9 cellular contexts compared by ENCODE assay signal in genomic region chr17:45895969-45896793, GRCh38.
DNase-seq lines count a peak whose midpoint lies in the region; ATAC-seq, FAIRE-seq and TF ChIP-seq lines count a peak whose summit lies in the region.
"Had no signal": no experiment of that assay in that cellular context is flagged by ENCODE, and none has a peak within 500 bp of the region (broad histone marks: within the 10 kb centered on the region; RNA-seq: fewer than 3 reads in every experiment).

No MANE protein-coding gene starts in this region.

- H3K36me3 Mint-ChIP-seq in activated naive CD4-positive, alpha-beta T cell treated with anti-CD3 and anti-CD28 coated beads, Interleukin-2, amount 50 U/mL, for 24 hours: no peaks in the 10 kb centered on the region
- H3K36me3 Mint-ChIP-seq in activated naive CD8-positive, alpha-beta T cell: no peaks in the 10 kb centered on the region

- H3K27ac Mint-ChIP-seq in activated naive CD4-positive, alpha-beta T cell treated with anti-CD3 and anti-CD28 coated beads, Interleukin-2, amount 50 U/mL, for 24 hours: no peak overlapping the region
- H3K27ac Mint-ChIP-seq in activated naive CD8-positive, alpha-beta T cell: no peak overlapping the region

- H3K9me3 Mint-ChIP-seq in activated naive CD4-positive, alpha-beta T cell treated with anti-CD3 and anti-CD28 coated beads, Interleukin-2, amount 50 U/mL, for 24 hours: no peaks in the 10 kb centered on the region
- no peaks in the 10 kb centered on the region for H3K9me3 Mint-ChIP-seq in activated naive CD8-positive, alpha-beta T cell (ENCODE audit: low read depth)

- H3K4me1 ChIP-seq in tibial artery: peaks cover 0 to 35% (median 27%) of the 10 kb centered on the region in 4 donors

- H3K27me3 ChIP-seq in tibial artery: peaks cover 0 to 38% of the 10 kb centered on the region in 2 donors

- DNase-seq in activated naive CD4-positive, alpha-beta T cell treated with Interleukin-2 at 50 U/mL for 16 hours: no peak
- DNase-seq in medulla oblongata (ENCODE audit: extremely low spot score): peak; percentile 30
- no peak for DNase-seq in tibial artery
- no peak for DNase-seq in GM19239 (ENCODE audit: insufficient read length, low spot score)
- DNase-seq in NCI-H128 (lab: John Stamatoyannopoulos, UW; ENCODE audit: unreplicated experiment): no peak

- no peak for ATAC-seq in GM21515 (IDR thresholded peaks at IDR 0.05; ENCODE audit: unreplicated experiment)

- intact Hi-C loops in tibial artery (cut with DNase I; ENCODE audit: low total_unique reads): no loop called here

- peak overlapping the region; percentile 62 to 69 for H3K4me3 ChIP-seq in tibial artery
- H3K4me3 ChIP-seq: SJSA1 had no signal

- peaks cover 29% of the 10 kb centered on the region for H3K27me3 Mint-ChIP-seq in activated naive CD4-positive, alpha-beta T cell treated with anti-CD3 and anti-CD28 coated beads, Interleukin-2, amount 50 U/mL, for 24 hours
- H3K27me3 Mint-ChIP-seq in activated naive CD8-positive, alpha-beta T cell: peaks cover 31% of the 10 kb centered on the region

- FAIRE-seq in GM19239 (lab: Jason Lieb, UNC): no peak

- H3K9me3 ChIP-seq in tibial artery: no peaks in the 10 kb centered on the region

- H3K36me3 ChIP-seq in tibial artery: no peaks in the 10 kb centered on the region
- H3K36me3 ChIP-seq: SJSA1 had no signal

- peaks cover 27% of the 10 kb centered on the region for H3K4me1 Mint-ChIP-seq in activated naive CD4-positive, alpha-beta T cell treated with anti-CD3 and anti-CD28 coated beads, Interleukin-2, amount 50 U/mL, for 24 hours
- H3K4me1 Mint-ChIP-seq in activated naive CD8-positive, alpha-beta T cell (ENCODE audit: low read depth): peaks cover 15% of the 10 kb centered on the region

- peak overlapping the region; percentile 88 for H3K4me3 Mint-ChIP-seq in activated naive CD4-positive, alpha-beta T cell treated with anti-CD3 and anti-CD28 coated beads, Interleukin-2, amount 50 U/mL, for 24 hours
- peak overlapping the region; percentile 86 for H3K4me3 Mint-ChIP-seq in activated naive CD8-positive, alpha-beta T cell

- H3K27ac ChIP-seq in tibial artery: no peak overlapping the region
- H3K27ac ChIP-seq: SJSA1 had no signal

- no peak for TF ChIP-seq CTCF in tibial artery (IDR thresholded peaks at IDR 0.05)
